ENCODE assay signal across 1 cellular context in genomic region chr5:176591667-176592066, GRCh38.
TF ChIP-seq lines count a peak whose summit lies in the region.

No MANE protein-coding gene starts in this region.

TF ChIP-seq in GM23338, 12 proteins besides CTCF, POLR2A, EP300 and RAD21:
- TF ChIP-seq EZH2phosphoT487 (IDR thresholded peaks at IDR 0.05; ENCODE audit: unreplicated experiment), result peak; percentile 37
